Comparison of ENCODE assay signal across 19 cellular contexts in the genomic region with DNA sequence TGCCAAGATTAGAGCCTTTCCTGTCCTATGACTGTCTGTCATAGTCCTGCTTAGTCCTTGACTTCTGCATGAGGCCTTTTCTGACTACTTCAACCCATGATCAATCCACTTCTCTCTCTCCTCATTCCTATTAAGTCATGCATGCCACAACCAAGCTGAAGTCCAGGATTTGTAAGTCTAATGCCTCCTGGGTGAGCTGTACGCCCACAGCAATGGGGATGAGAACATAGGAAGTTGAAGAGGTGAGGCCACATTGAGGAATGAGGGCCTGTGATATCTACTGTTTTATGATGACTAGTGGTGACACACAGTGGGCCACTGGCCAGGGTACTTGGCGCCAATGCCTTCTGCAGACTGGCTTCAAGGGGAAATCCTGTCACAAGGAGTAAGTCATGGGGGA.
A peak's percentile ranks its signal among the peaks of the same experiment; 100 is the strongest.
DNase-seq lines count a peak whose midpoint lies in the region; ATAC-seq, FAIRE-seq and TF ChIP-seq lines count a peak whose summit lies in the region.
"Had no signal": no experiment of that assay in that cellular context is flagged by ENCODE, and none has a peak within 500 bp of the region (broad histone marks: within the 10 kb centered on the region; RNA-seq: fewer than 3 reads in every experiment).

No MANE protein-coding gene starts in this region.

- H3K36me3 ChIP-seq in kidney (ENCODE audit: control insufficient read depth in 1 of 2, insufficient read depth in 2 of 2, low read length in 2 of 2), result no peaks in the 10 kb centered on the region
- H3K36me3 ChIP-seq: spleen had no signal

- in situ Hi-C loops in KBM-7 (cut with MboI; ENCODE audit: low pct_unique_long_range_greater_than_20kb, low sequenced_read_pairs), result no loop called here

- ATAC-seq in GM18519 (IDR thresholded peaks at IDR 0.05; ENCODE audit: low FRiP score, unreplicated experiment), result no peak
- ATAC-seq: activated CD8-positive, alpha-beta T cell treated with anti-CD3 and anti-CD28 coated beads, Interleukin-2, amount 10 ng/mL, durations not matched to agents 7 days and 5 days; GM23338 had no signal

- H3K27ac ChIP-seq in AG04450 (ENCODE audit: low read depth, low read length) (peak overlapping the region; percentile 61), kidney (ENCODE audit: low read depth in 2 of 2, low read length in 2 of 2) (no peak overlapping the region)
- H3K27ac ChIP-seq: spleen had no signal

- POLR2A ChIA-PET in AG04450 (lab: Yijun Ruan, JAX), result no interaction called here

- peaks cover 10% of the 10 kb centered on the region for H3K9me3 ChIP-seq in AG04450 (ENCODE audit: control insufficient read depth, insufficient read depth, low read length)
- no peaks in the 10 kb centered on the region for H3K9me3 ChIP-seq in kidney (ENCODE audit: control insufficient read depth in 1 of 2, low read length in 2 of 2)
- H3K9me3 ChIP-seq: spleen had no signal

- CTCF ChIA-PET in AG04450 (lab: Charles Lee), result no interaction called here

- FAIRE-seq in kidney (lab: Jason Lieb, UNC), result no peak
- FAIRE-seq: endometrium, GM12892 had no signal

- H3K4me3 ChIP-seq in AG04450 (ENCODE audit: low read depth, low read length) (no peak overlapping the region), kidney (ENCODE audit: low read length in 2 of 2) (no peak overlapping the region)
- H3K4me3 ChIP-seq: GM23338, spleen had no signal

- intact Hi-C loops in kidney (cut with DNase I), result no loop called here

- H3K27me3 ChIP-seq in AG04450 (ENCODE audit: control insufficient read depth, insufficient read depth, low read length), result no peaks in the 10 kb centered on the region

- DNase-seq in AG04450 (ENCODE audit: low read depth, low spot score), result peak; percentile 56
- DNase-seq in HPDE6-E6E7 (ENCODE audit: extremely low spot score), result peak; percentile 7
- peak; percentile 84 for DNase-seq in astrocyte of the hippocampus (ENCODE audit: low read depth, low spot score)
- DNase-seq in iris pigment epithelial cell (ENCODE audit: low read depth), result peak; percentile 72
- DNase-seq in KBM-7, result no peak
- no peak for DNase-seq in NCI-H2029 treated with DMSO at 0.1 percent for 48 hours (lab: John Stamatoyannopoulos, UW)
- DNase-seq in kidney, result no peak
- DNase-seq: activated CD8-positive, alpha-beta T cell treated with anti-CD3 and anti-CD28 coated beads, Interleukin-2, amount 10 ng/mL, durations not matched to agents 7 days and 5 days; DMS79; Karpas-422; NCI-H2081 treated with DMSO at 0.1 percent for 48 hours; NCI-H774; occipital lobe; Right ventricle myocardium superior; spleen had no signal

- no peaks in the 10 kb centered on the region for H3K4me1 ChIP-seq in kidney (ENCODE audit: control insufficient read depth in 1 of 2, insufficient read depth in 1 of 2, low read depth in 1 of 2, low read length in 2 of 2)
- H3K4me1 ChIP-seq: spleen had no signal

- no peak overlapping the region for H3K9ac ChIP-seq in kidney (ENCODE audit: low read length in 2 of 2)

- TF ChIP-seq CTCF in AG04450 (IDR thresholded peaks at IDR 0.05; ENCODE audit: low read depth, low read length) (no peak), kidney (IDR thresholded peaks at IDR 0.05; ENCODE audit: borderline replicate concordance, extremely low read depth, insufficient read depth) (no peak)

Comparison
In these comparisons a context has a peak if more than half of its experiments do, and no peak if none do; other contexts are left out.
1. DNase-seq: peak in AG04450 (single experiment), HPDE6-E6E7 (single experiment), astrocyte of the hippocampus (single experiment) and iris pigment epithelial cell (single experiment); none in KBM-7 (single experiment), NCI-H2029 treated with DMSO at 0.1 percent for 48 hours (single experiment) and kidney (single experiment).